Comparison of ENCODE assay signal across 1 cellular context in the genomic region with DNA sequence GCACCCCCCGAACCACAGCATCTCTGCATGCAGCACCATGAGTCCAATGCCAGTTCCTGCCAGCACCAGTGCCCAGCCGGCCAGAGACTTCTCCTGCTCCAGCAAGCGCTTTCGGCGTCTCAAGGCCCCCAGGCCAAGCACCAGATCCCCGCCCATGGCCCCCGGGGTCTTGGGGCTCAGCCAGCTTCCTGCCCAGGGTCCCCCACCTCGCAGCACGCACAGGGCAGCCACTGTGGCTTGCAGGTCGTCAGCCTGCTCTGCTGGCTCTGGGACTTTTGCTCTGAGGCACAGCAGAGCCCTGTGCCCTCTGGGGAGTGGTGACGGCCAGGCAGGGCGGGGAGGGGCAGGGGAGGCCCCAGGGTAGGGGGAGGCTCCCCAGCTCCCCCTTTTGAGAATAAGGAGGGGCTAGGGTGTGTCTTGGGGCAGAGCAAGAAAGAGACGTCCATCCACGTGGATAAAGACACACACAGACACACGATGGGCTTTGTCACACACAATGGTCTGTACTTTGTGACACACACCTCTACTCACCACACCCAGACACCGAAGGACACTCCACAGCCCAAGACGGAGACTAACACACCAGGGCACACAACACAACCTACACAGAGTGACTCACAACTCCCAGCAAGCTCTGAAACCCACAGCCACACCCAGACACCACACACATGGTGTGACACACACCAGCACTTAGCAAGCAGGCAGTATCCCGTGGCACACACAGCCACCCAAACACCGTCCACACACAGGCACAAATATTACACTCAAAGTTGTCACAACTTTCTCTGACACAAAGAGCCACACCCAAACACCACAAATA.
TF ChIP-seq lines count a peak whose summit lies in the region.

A gene (minus strand): TSS at position 268 of the 820 bp plus-strand sequence. CDS start 112 bp downstream, at position 156.

TF ChIP-seq in SK-N-SH, 30 proteins besides CTCF, POLR2A, EP300 and RAD21 (continued from another document):
- TF ChIP-seq, protein P1, sequence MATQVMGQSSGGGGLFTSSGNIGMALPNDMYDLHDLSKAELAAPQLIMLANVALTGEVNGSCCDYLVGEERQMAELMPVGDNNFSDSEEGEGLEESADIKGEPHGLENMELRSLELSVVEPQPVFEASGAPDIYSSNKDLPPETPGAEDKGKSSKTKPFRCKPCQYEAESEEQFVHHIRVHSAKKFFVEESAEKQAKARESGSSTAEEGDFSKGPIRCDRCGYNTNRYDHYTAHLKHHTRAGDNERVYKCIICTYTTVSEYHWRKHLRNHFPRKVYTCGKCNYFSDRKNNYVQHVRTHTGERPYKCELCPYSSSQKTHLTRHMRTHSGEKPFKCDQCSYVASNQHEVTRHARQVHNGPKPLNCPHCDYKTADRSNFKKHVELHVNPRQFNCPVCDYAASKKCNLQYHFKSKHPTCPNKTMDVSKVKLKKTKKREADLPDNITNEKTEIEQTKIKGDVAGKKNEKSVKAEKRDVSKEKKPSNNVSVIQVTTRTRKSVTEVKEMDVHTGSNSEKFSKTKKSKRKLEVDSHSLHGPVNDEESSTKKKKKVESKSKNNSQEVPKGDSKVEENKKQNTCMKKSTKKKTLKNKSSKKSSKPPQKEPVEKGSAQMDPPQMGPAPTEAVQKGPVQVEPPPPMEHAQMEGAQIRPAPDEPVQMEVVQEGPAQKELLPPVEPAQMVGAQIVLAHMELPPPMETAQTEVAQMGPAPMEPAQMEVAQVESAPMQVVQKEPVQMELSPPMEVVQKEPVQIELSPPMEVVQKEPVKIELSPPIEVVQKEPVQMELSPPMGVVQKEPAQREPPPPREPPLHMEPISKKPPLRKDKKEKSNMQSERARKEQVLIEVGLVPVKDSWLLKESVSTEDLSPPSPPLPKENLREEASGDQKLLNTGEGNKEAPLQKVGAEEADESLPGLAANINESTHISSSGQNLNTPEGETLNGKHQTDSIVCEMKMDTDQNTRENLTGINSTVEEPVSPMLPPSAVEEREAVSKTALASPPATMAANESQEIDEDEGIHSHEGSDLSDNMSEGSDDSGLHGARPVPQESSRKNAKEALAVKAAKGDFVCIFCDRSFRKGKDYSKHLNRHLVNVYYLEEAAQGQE (IDR thresholded peaks at IDR 0.05; ENCODE audit: low read depth, low read length), result no peak
- TF ChIP-seq RXRA (IDR thresholded peaks at IDR 0.05; ENCODE audit: borderline replicate concordance, low read depth), result no peak
- TF ChIP-seq TAF1 (IDR thresholded peaks at IDR 0.05; ENCODE audit: borderline replicate concordance, low read depth, low read length), result no peak
- no peak for TF ChIP-seq FOXM1 (IDR thresholded peaks at IDR 0.05; ENCODE audit: low read depth)
- no peak for TF ChIP-seq TCF12 (IDR thresholded peaks at IDR 0.05)
- TF ChIP-seq JUND (IDR thresholded peaks at IDR 0.05), result no peak
- no peak for TF ChIP-seq RFX5 (IDR thresholded peaks at IDR 0.05; ENCODE audit: low read length)
- TF ChIP-seq EZH2phosphoT487 (IDR thresholded peaks at IDR 0.05; ENCODE audit: borderline replicate concordance, low read depth), result no peak
- TF ChIP-seq MEF2A (IDR thresholded peaks at IDR 0.05; ENCODE audit: borderline replicate concordance, low read depth), result no peak
TF ChIP-seq in SK-N-SH: peak in this region for 0.
